ENCODE assay signal across 9 cellular contexts in the genomic region with DNA sequence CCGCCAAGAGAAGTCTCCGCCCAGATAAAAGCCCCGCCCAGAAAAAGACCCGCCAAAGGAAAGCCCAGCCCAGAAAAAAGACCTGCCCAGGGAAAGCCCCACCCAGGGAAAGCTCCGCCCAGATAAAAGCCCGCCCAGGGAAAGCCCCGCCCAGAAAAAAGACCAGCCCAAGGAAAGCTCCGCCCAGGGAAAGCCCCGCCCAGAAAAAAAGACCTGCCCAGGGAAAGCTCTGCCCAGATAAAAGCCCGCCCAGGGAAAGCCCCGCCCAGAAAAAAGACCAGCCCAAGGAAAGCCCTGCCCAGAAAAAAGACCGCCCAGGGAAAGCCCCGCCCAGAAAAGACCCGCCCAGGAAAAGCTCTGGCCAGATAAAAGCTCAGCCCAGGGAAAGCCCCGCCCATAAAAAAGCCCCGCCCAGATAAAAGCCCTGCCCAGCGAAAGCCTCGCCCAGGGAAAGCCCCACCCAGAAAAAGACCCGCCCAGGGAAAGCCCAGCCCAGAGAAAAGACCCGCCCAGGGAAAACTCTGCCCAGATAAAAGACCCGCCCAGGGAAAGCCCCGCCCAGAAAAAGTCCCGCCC. TPM values are rescaled to one million over a fixed set of nuclear protein-coding genes. Genes with fewer than 3 reads are reported as not detected.
DNase-seq lines count a peak whose midpoint lies in the region; ATAC-seq and TF ChIP-seq lines count a peak whose summit lies in the region.
"Had no signal": no experiment of that assay in that cellular context is flagged by ENCODE, and none has a peak within 500 bp of the region (broad histone marks: within the 10 kb centered on the region; RNA-seq: fewer than 3 reads in every experiment).

No MANE protein-coding gene starts in this region.

- H3K27ac ChIP-seq in ascending aorta (no peak overlapping the region), coronary artery (no peak overlapping the region)

- H3K27ac Mint-ChIP-seq in activated CD4-positive, alpha-beta T cell treated with anti-CD3 and anti-CD28 coated beads, Interleukin-2, amount 10 ng/mL, durations not matched to agents 24 days and 14 days, result no peak overlapping the region
- no peak overlapping the region for H3K27ac Mint-ChIP-seq in activated CD4-positive, alpha-beta T cell treated with anti-CD3 and anti-CD28 coated beads, Interleukin-2, amount 10 ng/mL, durations not matched to agents 7 days and 5 days
- no peak overlapping the region for H3K27ac Mint-ChIP-seq in activated naive CD8-positive, alpha-beta T cell treated with anti-CD3 and anti-CD28 coated beads for 36 hours
- H3K27ac Mint-ChIP-seq: CD4-positive, CD25-positive, alpha-beta regulatory T cell had no signal

- peaks cover 2% of the 10 kb centered on the region for H3K4me1 Mint-ChIP-seq in activated CD4-positive, alpha-beta T cell treated with anti-CD3 and anti-CD28 coated beads, Interleukin-2, amount 10 ng/mL, durations not matched to agents 24 days and 14 days
- H3K4me1 Mint-ChIP-seq in activated CD4-positive, alpha-beta T cell treated with anti-CD3 and anti-CD28 coated beads, Interleukin-2, amount 10 ng/mL, durations not matched to agents 7 days and 5 days, result peaks cover 4% of the 10 kb centered on the region
- H3K4me1 Mint-ChIP-seq in activated naive CD8-positive, alpha-beta T cell treated with anti-CD3 and anti-CD28 coated beads for 36 hours, result no peaks in the 10 kb centered on the region

- intact Hi-C loops in activated CD4-positive, alpha-beta T cell treated with anti-CD3 and anti-CD28 coated beads, Interleukin-2, amount 10 ng/mL, durations not matched to agents 24 days and 14 days (cut with micrococcal nuclease), result loop anchor here (1.0 to 10.0 kb wide), 2 partner anchors 21 to 176 kb away; a partner anchor contains a TSS
- intact Hi-C loops in ascending aorta (cut with DNase I), result no loop called here

- no peaks in the 10 kb centered on the region for H3K36me3 Mint-ChIP-seq in activated CD4-positive, alpha-beta T cell treated with anti-CD3 and anti-CD28 coated beads, Interleukin-2, amount 10 ng/mL, durations not matched to agents 24 days and 14 days (ENCODE audit: low read depth)
- H3K36me3 Mint-ChIP-seq in activated CD4-positive, alpha-beta T cell treated with anti-CD3 and anti-CD28 coated beads, Interleukin-2, amount 10 ng/mL, durations not matched to agents 7 days and 5 days (ENCODE audit: low read depth), result no peaks in the 10 kb centered on the region
- no peaks in the 10 kb centered on the region for H3K36me3 Mint-ChIP-seq in activated naive CD8-positive, alpha-beta T cell treated with anti-CD3 and anti-CD28 coated beads for 36 hours
- H3K36me3 Mint-ChIP-seq: CD4-positive, CD25-positive, alpha-beta regulatory T cell had no signal

- H3K36me3 ChIP-seq in ascending aorta, result no peaks in the 10 kb centered on the region

- POLR2A ChIA-PET in activated CD4-positive, alpha-beta T cell treated with anti-CD3 and anti-CD28 coated beads, Interleukin-2, amount 10 ng/mL, durations not matched to agents 7 days and 5 days (lab: Charles Lee), result no interaction called here

- no peak for TF ChIP-seq CTCF in ascending aorta (IDR thresholded peaks at IDR 0.05)
- no peak for TF ChIP-seq CTCF in coronary artery (IDR thresholded peaks at IDR 0.05)

- no peaks in the 10 kb centered on the region for H3K27me3 ChIP-seq in ascending aorta

- H3K4me3 ChIP-seq in ascending aorta (no peak overlapping the region), coronary artery (no peak overlapping the region)

- no peaks in the 10 kb centered on the region for H3K9me3 ChIP-seq in ascending aorta

- peak; percentile 49 for ATAC-seq in HG02642 (IDR thresholded peaks at IDR 0.05; ENCODE audit: poor library complexity, unreplicated experiment)

- H3K4me1 ChIP-seq in ascending aorta, result no peaks in the 10 kb centered on the region

- CTCF ChIA-PET in activated CD4-positive, alpha-beta T cell treated with anti-CD3 and anti-CD28 coated beads, Interleukin-2, amount 10 ng/mL, durations not matched to agents 7 days and 5 days (lab: Charles Lee), result interaction anchor here (1.2 to 2.5 kb wide), 6 partner anchors 12 to 363 kb away, joined by 4 to 10 read pairs (median 4); a partner anchor contains a TSS

- peaks cover 2% of the 10 kb centered on the region for H3K27me3 Mint-ChIP-seq in activated CD4-positive, alpha-beta T cell treated with anti-CD3 and anti-CD28 coated beads, Interleukin-2, amount 10 ng/mL, durations not matched to agents 24 days and 14 days
- H3K27me3 Mint-ChIP-seq in activated CD4-positive, alpha-beta T cell treated with anti-CD3 and anti-CD28 coated beads, Interleukin-2, amount 10 ng/mL, durations not matched to agents 7 days and 5 days, result peaks cover 5% of the 10 kb centered on the region
- peaks cover 14% of the 10 kb centered on the region for H3K27me3 Mint-ChIP-seq in activated naive CD8-positive, alpha-beta T cell treated with anti-CD3 and anti-CD28 coated beads for 36 hours

- no peaks in the 10 kb centered on the region for H3K9me3 Mint-ChIP-seq in activated CD4-positive, alpha-beta T cell treated with anti-CD3 and anti-CD28 coated beads, Interleukin-2, amount 10 ng/mL, durations not matched to agents 24 days and 14 days
- no peaks in the 10 kb centered on the region for H3K9me3 Mint-ChIP-seq in activated CD4-positive, alpha-beta T cell treated with anti-CD3 and anti-CD28 coated beads, Interleukin-2, amount 10 ng/mL, durations not matched to agents 7 days and 5 days
- H3K9me3 Mint-ChIP-seq in activated naive CD8-positive, alpha-beta T cell treated with anti-CD3 and anti-CD28 coated beads for 36 hours, result no peaks in the 10 kb centered on the region
- H3K9me3 Mint-ChIP-seq: CD4-positive, CD25-positive, alpha-beta regulatory T cell had no signal

- no peak overlapping the region for H3K4me3 Mint-ChIP-seq in activated CD4-positive, alpha-beta T cell treated with anti-CD3 and anti-CD28 coated beads, Interleukin-2, amount 10 ng/mL, durations not matched to agents 24 days and 14 days
- H3K4me3 Mint-ChIP-seq in activated CD4-positive, alpha-beta T cell treated with anti-CD3 and anti-CD28 coated beads, Interleukin-2, amount 10 ng/mL, durations not matched to agents 7 days and 5 days, result no peak overlapping the region
- H3K4me3 Mint-ChIP-seq in activated naive CD8-positive, alpha-beta T cell treated with anti-CD3 and anti-CD28 coated beads for 36 hours, result no peak overlapping the region
- H3K4me3 Mint-ChIP-seq: CD4-positive, CD25-positive, alpha-beta regulatory T cell had no signal

- DNase-seq in activated CD4-positive, alpha-beta T cell treated with anti-CD3 and anti-CD28 coated beads, Interleukin-2, amount 10 ng/mL, durations not matched to agents 24 days and 14 days, result peak; percentile 84
- no peak for DNase-seq in activated CD4-positive, alpha-beta T cell treated with anti-CD3 and anti-CD28 coated beads, Interleukin-2, amount 10 ng/mL, durations not matched to agents 7 days and 5 days
- peak; percentile 93 for DNase-seq in NCI-H2171 treated with DMSO at 0.1 percent for 48 hours (lab: John Stamatoyannopoulos, UW)
- DNase-seq in activated naive CD8-positive, alpha-beta T cell treated with anti-CD3 and anti-CD28 coated beads for 36 hours, result peak; percentile 66
- DNase-seq in ascending aorta (ENCODE audit: low spot score in 2 of 2), result no peak
- no peak for DNase-seq in coronary artery (ENCODE audit: low spot score)
- no peak for DNase-seq in NCI-H524 treated with DMSO at 0.1 percent for 48 hours (lab: John Stamatoyannopoulos, UW)

RNA-seq across cellular contexts. Expression of a gene that starts 11.6 kb away (rescaled TPM):
- 0.07 TPM in 1 of 2 replicates, not detected in the other for total RNA-seq in activated CD4-positive, alpha-beta T cell treated with anti-CD3 and anti-CD28 coated beads, Interleukin-2, amount 10 ng/mL, durations not matched to agents 24 days and 14 days
- under 1 TPM in 1 of 2 experiments, not detected in 1; 0.05 TPM for total RNA-seq in activated CD4-positive, alpha-beta T cell treated with anti-CD3 and anti-CD28 coated beads, Interleukin-2, amount 10 ng/mL, durations not matched to agents 7 days and 5 days
- total RNA-seq in activated naive CD8-positive, alpha-beta T cell treated with anti-CD3 and anti-CD28 coated beads for 36 hours, result not detected
- total RNA-seq in ascending aorta, result not detected
- total RNA-seq: CD4-positive, CD25-positive, alpha-beta regulatory T cell had no signal

RNA-seq across cellular contexts. Expression of a gene that starts 19.3 kb away (rescaled TPM):
- total RNA-seq in activated CD4-positive, alpha-beta T cell treated with anti-CD3 and anti-CD28 coated beads, Interleukin-2, amount 10 ng/mL, durations not matched to agents 24 days and 14 days, result not detected in 2 replicates
- not detected for total RNA-seq in activated CD4-positive, alpha-beta T cell treated with anti-CD3 and anti-CD28 coated beads, Interleukin-2, amount 10 ng/mL, durations not matched to agents 7 days and 5 days
- total RNA-seq in activated naive CD8-positive, alpha-beta T cell treated with anti-CD3 and anti-CD28 coated beads for 36 hours, result not detected
- total RNA-seq in ascending aorta, result not detected
- total RNA-seq: CD4-positive, CD25-positive, alpha-beta regulatory T cell had no signal

RNA-seq across cellular contexts. Expression of a gene that starts 21.3 kb away (rescaled TPM):
- not detected in 2 replicates for total RNA-seq in activated CD4-positive, alpha-beta T cell treated with anti-CD3 and anti-CD28 coated beads, Interleukin-2, amount 10 ng/mL, durations not matched to agents 24 days and 14 days
- not detected for total RNA-seq in activated CD4-positive, alpha-beta T cell treated with anti-CD3 and anti-CD28 coated beads, Interleukin-2, amount 10 ng/mL, durations not matched to agents 7 days and 5 days
- total RNA-seq in activated naive CD8-positive, alpha-beta T cell treated with anti-CD3 and anti-CD28 coated beads for 36 hours, result not detected
- not detected for total RNA-seq in ascending aorta
- total RNA-seq: CD4-positive, CD25-positive, alpha-beta regulatory T cell had no signal

RNA-seq across cellular contexts. Expression of a gene that starts 36.0 kb away (rescaled TPM):
- 365 and 375 TPM in 2 replicates for total RNA-seq in activated CD4-positive, alpha-beta T cell treated with anti-CD3 and anti-CD28 coated beads, Interleukin-2, amount 10 ng/mL, durations not matched to agents 24 days and 14 days
- 100 to 1,000 TPM; 206 to 259 TPM for total RNA-seq in activated CD4-positive, alpha-beta T cell treated with anti-CD3 and anti-CD28 coated beads, Interleukin-2, amount 10 ng/mL, durations not matched to agents 7 days and 5 days
- total RNA-seq in activated naive CD8-positive, alpha-beta T cell treated with anti-CD3 and anti-CD28 coated beads for 36 hours, result 100 to 1,000 TPM; 267 to 289 TPM
- total RNA-seq in ascending aorta, result 176 TPM

RNA-seq across cellular contexts. Expression of a gene that starts 37.8 kb away (rescaled TPM):
- 57.4 and 58.7 TPM in 2 replicates for total RNA-seq in activated CD4-positive, alpha-beta T cell treated with anti-CD3 and anti-CD28 coated beads, Interleukin-2, amount 10 ng/mL, durations not matched to agents 24 days and 14 days
- total RNA-seq in activated CD4-positive, alpha-beta T cell treated with anti-CD3 and anti-CD28 coated beads, Interleukin-2, amount 10 ng/mL, durations not matched to agents 7 days and 5 days, result 10 to 100 TPM; 61.3 to 76.1 TPM
- 10 to 100 TPM; 42.6 to 48.3 TPM for total RNA-seq in activated naive CD8-positive, alpha-beta T cell treated with anti-CD3 and anti-CD28 coated beads for 36 hours
- 24.1 TPM for total RNA-seq in ascending aorta

Comparison
In these comparisons a context has a peak if more than half of its experiments do, and no peak if none do; other contexts are left out.
1. DNase-seq: peak in activated CD4-positive, alpha-beta T cell treated with anti-CD3 and anti-CD28 coated beads, Interleukin-2, amount 10 ng/mL, durations not matched to agents 24 days and 14 days (single experiment), NCI-H2171 treated with DMSO at 0.1 percent for 48 hours (single experiment) and activated naive CD8-positive, alpha-beta T cell treated with anti-CD3 and anti-CD28 coated beads for 36 hours (single experiment); none in activated CD4-positive, alpha-beta T cell treated with anti-CD3 and anti-CD28 coated beads, Interleukin-2, amount 10 ng/mL, durations not matched to agents 7 days and 5 days (single experiment), ascending aorta (0 of 2), coronary artery (single experiment) and NCI-H524 treated with DMSO at 0.1 percent for 48 hours (single experiment).